2 cellular contexts compared by ENCODE assay signal in genomic region chr7:143504937-143505297, GRCh38.
TF ChIP-seq lines count a peak whose summit lies in the region.

No MANE protein-coding gene starts in this region.

TF ChIP-seq in GM23338, 12 proteins besides CTCF, POLR2A, EP300 and RAD21:
- TF ChIP-seq REST (IDR thresholded peaks at IDR 0.05; ENCODE audit: unreplicated experiment) (no peak), STAT1 (IDR thresholded peaks at IDR 0.05; ENCODE audit: unreplicated experiment) (no peak), ZNF114 (CRISPR knock-in tag; IDR thresholded peaks at IDR 0.05) (no peak), POLR2AphosphoS5 (IDR thresholded peaks at IDR 0.05; ENCODE audit: low read depth) (no peak), ZNF331 (CRISPR knock-in tag; IDR thresholded peaks at IDR 0.05; ENCODE audit: low read depth) (no peak), JUNB (IDR thresholded peaks at IDR 0.05; ENCODE audit: unreplicated experiment) (no peak), ETS1 (IDR thresholded peaks at IDR 0.05) (no peak), NANOG (IDR thresholded peaks at IDR 0.05; ENCODE audit: borderline replicate concordance) (no peak), EZH2phosphoT487 (IDR thresholded peaks at IDR 0.05; ENCODE audit: unreplicated experiment) (no peak), EZH2 (IDR thresholded peaks at IDR 0.05; ENCODE audit: low read depth, unreplicated experiment) (no peak), CREB1 (CRISPR knock-in tag; IDR thresholded peaks at IDR 0.05; ENCODE audit: low read depth) (no peak), ZNF462 (CRISPR knock-in tag; IDR thresholded peaks at IDR 0.05) (no peak)

TF ChIP-seq in K562, 482 proteins besides CTCF, POLR2A, EP300 and RAD21 (continued from another document and continues in another):
- TF ChIP-seq ELK3 (CRISPR knock-in tag; IDR thresholded peaks at IDR 0.05) (no peak), PBX2 (CRISPR knock-in tag; IDR thresholded peaks at IDR 0.05; ENCODE audit: low read depth) (no peak), PBX2 (tag; conservative IDR thresholded peaks at IDR 0.05; ENCODE audit: low read depth) (no peak), RBFOX2 (IDR thresholded peaks at IDR 0.05; ENCODE audit: low read depth, low read length) (no peak), FOXO4 (CRISPR knock-in tag; IDR thresholded peaks at IDR 0.05) (no peak), ETS2 (tag; IDR thresholded peaks at IDR 0.05; ENCODE audit: borderline replicate concordance, poor library complexity, severe bottlenecking) (no peak), MCM7 (IDR thresholded peaks at IDR 0.05) (no peak), FOSL1 (tag; conservative IDR thresholded peaks at IDR 0.05) (peak; percentile 82), FOXK2 (conservative IDR thresholded peaks at IDR 0.05 in 1 of 2, IDR thresholded peaks at IDR 0.05 in 1 of 2; ENCODE audit: low read depth in 2 of 2) (0 out of 4 replicates have a peak, but pooled peaks of 1 of the 2 experiments have one; percentile 3), VEZF1 (CRISPR knock-in tag; IDR thresholded peaks at IDR 0.05) (no peak; the same call in 1 of the 2 replicates), ZNF395 (CRISPR knock-in tag; IDR thresholded peaks at IDR 0.05) (0 out of 2 replicates have a peak, but pooled peaks have one; percentile 46), KLF1 (tag; IDR thresholded peaks at IDR 0.05) (no peak), CHD7 (IDR thresholded peaks at IDR 0.05; ENCODE audit: low read depth, low read length) (no peak), HES1 (IDR thresholded peaks at IDR 0.05; ENCODE audit: low read depth) (no peak), JUND (IDR thresholded peaks at IDR 0.05; ENCODE audit: borderline replicate concordance, low read depth, low read length) (no peak), JUND (tag; IDR thresholded peaks at IDR 0.05; ENCODE audit: borderline replicate concordance, low read depth, low read length) (no peak), ZNF311 (CRISPR knock-in tag; IDR thresholded peaks at IDR 0.05) (no peak), HMG20A (CRISPR knock-in tag; conservative IDR thresholded peaks at IDR 0.05) (no peak), CCNT2 (IDR thresholded peaks at IDR 0.05; ENCODE audit: borderline replicate concordance, extremely low read depth, insufficient read length, low read depth, low read length) (peak; percentile 5), ZNF668 (CRISPR knock-in tag; IDR thresholded peaks at IDR 0.05) (no peak), RBM34 (IDR thresholded peaks at IDR 0.05; ENCODE audit: borderline replicate concordance, insufficient read depth, low read length) (no peak), PHF20 (IDR thresholded peaks at IDR 0.05; ENCODE audit: partially characterized antibody) (no peak), ZNF274 (IDR thresholded peaks at IDR 0.05; ENCODE audit: borderline replicate concordance, low read depth, low read length) (peak; percentile 25; the same call in 1 of the 2 replicates), ID3 (CRISPR knock-in tag; IDR thresholded peaks at IDR 0.05) (no peak), ID3 (tag; IDR thresholded peaks at IDR 0.05) (no peak), SRSF7 (optimal IDR thresholded peaks at IDR 0.05; ENCODE audit: low read depth, low read length) (no peak), IRF2 (CRISPR knock-in tag; IDR thresholded peaks at IDR 0.05) (no peak), ZBED1 (IDR thresholded peaks at IDR 0.05) (no peak), HMBOX1 (IDR thresholded peaks at IDR 0.05) (0 out of 2 replicates have a peak, but pooled peaks have one; percentile 3), TCF15 (CRISPR knock-in tag; IDR thresholded peaks at IDR 0.05) (no peak)
